In the genomic region with DNA sequence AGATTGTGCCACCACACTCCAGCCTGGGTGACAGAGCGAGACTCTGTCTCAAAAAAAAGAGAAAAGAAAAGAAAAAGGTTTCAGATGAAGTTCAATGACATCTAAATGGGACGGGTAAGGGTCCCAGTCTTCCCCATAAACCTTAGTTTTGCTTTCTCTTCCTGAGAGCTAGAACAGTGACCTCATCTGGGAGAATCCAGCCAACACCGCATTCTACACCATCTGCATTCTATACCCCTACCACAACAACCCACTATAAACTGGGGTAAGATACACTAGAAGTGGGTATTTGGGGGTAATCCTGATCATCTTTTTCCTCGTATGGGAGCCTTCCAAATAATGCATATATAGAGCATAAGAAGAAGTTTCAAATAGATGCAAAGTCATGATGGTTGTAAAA, we compare ENCODE assay signal across 21 cellular contexts. TPM values are rescaled to one million over a fixed set of nuclear protein-coding genes. Genes with fewer than 3 reads are reported as not detected.
DNase-seq lines count a peak whose midpoint lies in the region; ATAC-seq, FAIRE-seq and TF ChIP-seq lines count a peak whose summit lies in the region.
"Had no signal": no experiment of that assay in that cellular context is flagged by ENCODE, and none has a peak within 500 bp of the region (broad histone marks: within the 10 kb centered on the region; RNA-seq: fewer than 3 reads in every experiment).

No MANE protein-coding gene starts in this region.

- H3K56ac ChIP-seq in mesendoderm (ENCODE audit: low read length) = no peak overlapping the region

- H2AK5ac ChIP-seq in mesendoderm (ENCODE audit: low read length) = no peak overlapping the region

- TF ChIP-seq CTCF in DND-41 (IDR thresholded peaks at IDR 0.05; ENCODE audit: borderline replicate concordance, extremely low read depth, low read length, poor library complexity, severe bottlenecking) = no peak
- TF ChIP-seq CTCF in astrocyte (IDR thresholded peaks at IDR 0.05; ENCODE audit: insufficient read depth, low read depth, low read length) = no peak

- H3K4me2 ChIP-seq in DND-41 (ENCODE audit: insufficient read depth, low read length) = no peak overlapping the region
- no peak overlapping the region for H3K4me2 ChIP-seq in astrocyte (ENCODE audit: low read length)
- no peak overlapping the region for H3K4me2 ChIP-seq in mesendoderm (ENCODE audit: low read length)
- H3K4me2 ChIP-seq in GM23248 (ENCODE audit: unreplicated experiment) = no peak overlapping the region
- H3K4me2 ChIP-seq: A549; BLaER1 treated with 17β-estradiol and CSF1 and Interleukin-3, amounts not matched to agents 10 nM and 100 nM had no signal

- H3K4me1 Mint-ChIP-seq in astrocyte (ENCODE audit: low read depth, unreplicated experiment) = peaks cover 5% of the 10 kb centered on the region
- H3K4me1 Mint-ChIP-seq: B cell had no signal

- no peak overlapping the region for H2AFZ ChIP-seq in DND-41 (ENCODE audit: low read depth, low read length)
- no peak overlapping the region for H2AFZ ChIP-seq in astrocyte (ENCODE audit: low read depth, low read length)
- no peak overlapping the region for H2AFZ ChIP-seq in GM23248

- no peak overlapping the region for H2BK120ac ChIP-seq in mesendoderm (ENCODE audit: low read depth, low read length)

- no peaks in the 10 kb centered on the region for H3K27me3 ChIP-seq in DND-41 (ENCODE audit: insufficient read depth, low read length, poor library complexity)
- H3K27me3 ChIP-seq in H7 (ENCODE audit: control insufficient read depth, insufficient read depth, low read length) = no peaks in the 10 kb centered on the region
- no peaks in the 10 kb centered on the region for H3K27me3 ChIP-seq in astrocyte (ENCODE audit: insufficient read depth, low read length)
- H3K27me3 ChIP-seq in mesendoderm (ENCODE audit: insufficient read depth, low read length, poor library complexity) = no peaks in the 10 kb centered on the region
- no peaks in the 10 kb centered on the region for H3K27me3 ChIP-seq in GM23248 (replicated peaks; ENCODE audit: insufficient read depth)
- H3K27me3 ChIP-seq: BLaER1 treated with 17β-estradiol and CSF1 and Interleukin-3, amounts not matched to agents 10 nM and 100 nM had no signal

- H3K4me3 Mint-ChIP-seq in astrocyte (ENCODE audit: unreplicated experiment) = no peak overlapping the region
- H3K4me3 Mint-ChIP-seq: B cell; CD4-positive, alpha-beta T cell; CD8-positive, alpha-beta T cell had no signal

- H3K9me3 ChIP-seq in DND-41 (ENCODE audit: insufficient read depth, low read length, severe bottlenecking) (no peaks in the 10 kb centered on the region), astrocyte (ENCODE audit: insufficient read depth, low read depth, low read length) (no peaks in the 10 kb centered on the region), GM23248 (ENCODE audit: low read depth) (no peaks in the 10 kb centered on the region)
- H3K9me3 ChIP-seq: A549; BLaER1 treated with 17β-estradiol and CSF1 and Interleukin-3, amounts not matched to agents 10 nM and 100 nM; Caco-2 had no signal

- H3K4ac ChIP-seq in mesendoderm (ENCODE audit: low read depth, low read length) = no peak overlapping the region

- peak; percentile 83 for FAIRE-seq in astrocyte (lab: Jason Lieb, UNC)
- FAIRE-seq: D721Med, GM12878, GM19239 had no signal

- H3K79me2 ChIP-seq in DND-41 (ENCODE audit: insufficient read depth, low read length) (no peaks in the 10 kb centered on the region), astrocyte (ENCODE audit: insufficient read depth, low read length) (no peaks in the 10 kb centered on the region), mesendoderm (ENCODE audit: control insufficient read depth, insufficient read depth, low read length) (no peaks in the 10 kb centered on the region), GM23248 (ENCODE audit: insufficient read depth) (peaks cover 17% of the 10 kb centered on the region; the same call in 1 of the 2 replicates)

- H3K27ac ChIP-seq in DND-41 (ENCODE audit: low read length) (no peak overlapping the region), astrocyte (ENCODE audit: low read depth, low read length) (no peak overlapping the region), mesendoderm (ENCODE audit: low read depth, low read length) (no peak overlapping the region), GM23248 (no peak overlapping the region)
- H3K27ac ChIP-seq: 22Rv1; A549; BLaER1 treated with 17β-estradiol and CSF1 and Interleukin-3, amounts not matched to agents 10 nM and 100 nM; C4-2B had no signal

- no peak overlapping the region for H4K8ac ChIP-seq in mesendoderm (ENCODE audit: low read depth, low read length)

- no peaks in the 10 kb centered on the region for H3K9me3 Mint-ChIP-seq in astrocyte (ENCODE audit: unreplicated experiment)
- H3K9me3 Mint-ChIP-seq: CD4-positive, alpha-beta T cell; CD8-positive, alpha-beta T cell had no signal

- no peak overlapping the region for H3K18ac ChIP-seq in mesendoderm (ENCODE audit: low read length)

- no peak overlapping the region for H3K23ac ChIP-seq in mesendoderm (ENCODE audit: low read length)

- no peak for DNase-seq in DND-41
- DNase-seq in H7 = peak; percentile 36
- DNase-seq in astrocyte (ENCODE audit: low read depth) = no peak
- peak; percentile 30 for DNase-seq in mesendoderm
- no peak for DNase-seq in cerebellar cortex (ENCODE audit: low spot score)
- no peak for DNase-seq in GM23248
- DNase-seq: Calu3; CD4-positive, alpha-beta T cell; CD8-positive, alpha-beta T cell; DMS79 treated with DMSO at 0.1 percent for 48 hours; EL had no signal

- WGBS in mesendoderm (ENCODE audit: extremely low coverage, insufficient coverage, low lambda C conversion rate) = no CpG with 5 or more reads among the region's 4 CpGs
- 96 to 97% methylated on average over 4 of the region's 4 CpGs for WGBS in GM23248 (ENCODE audit: low coverage in 1 of 2, low lambda C conversion rate in 2 of 2, missing lambda C conversion rate in 2 of 2), 2 experiments

- no peak overlapping the region for H2BK5ac ChIP-seq in mesendoderm (ENCODE audit: low read length)

- no peak overlapping the region for H3K27ac Mint-ChIP-seq in astrocyte (ENCODE audit: unreplicated experiment)
- H3K27ac Mint-ChIP-seq: B cell; CD4-positive, alpha-beta T cell; CD8-positive, alpha-beta T cell had no signal

- ATAC-seq in DND-41 (ENCODE audit: insufficient read depth, low read depth) (0 out of 3 replicates have a peak, but pooled peaks have one; percentile 24), GM18517 (IDR thresholded peaks at IDR 0.05; ENCODE audit: unreplicated experiment) (no peak)
- ATAC-seq: CD8-positive, alpha-beta T cell had no signal

- in situ Hi-C loops in GM23248 (cut with MboI) = no loop called here

- H3K36me3 ChIP-seq in DND-41 (ENCODE audit: insufficient read depth, low read length) (no peaks in the 10 kb centered on the region), H7 (replicated peaks; ENCODE audit: control insufficient read depth, insufficient read depth, low read length) (no peaks in the 10 kb centered on the region), astrocyte (ENCODE audit: insufficient read depth, low read length) (no peaks in the 10 kb centered on the region), mesendoderm (ENCODE audit: control insufficient read depth, insufficient read depth, low read length) (no peaks in the 10 kb centered on the region), GM23248 (ENCODE audit: low read depth) (no peaks in the 10 kb centered on the region)

- no peaks in the 10 kb centered on the region for H4K20me1 ChIP-seq in DND-41 (ENCODE audit: insufficient read depth, low read length)
- no peaks in the 10 kb centered on the region for H4K20me1 ChIP-seq in astrocyte (ENCODE audit: insufficient read depth, low read length)
- H4K20me1 ChIP-seq in GM23248 (ENCODE audit: insufficient read depth) = no peaks in the 10 kb centered on the region
- H4K20me1 ChIP-seq: BLaER1 treated with 17β-estradiol and CSF1 and Interleukin-3, amounts not matched to agents 10 nM and 100 nM had no signal

- H3K79me1 ChIP-seq in mesendoderm (ENCODE audit: low read length) = no peaks in the 10 kb centered on the region

- H3K4me1 ChIP-seq in DND-41 (ENCODE audit: insufficient read depth, low read length) = no peaks in the 10 kb centered on the region
- H3K4me1 ChIP-seq in astrocyte (ENCODE audit: insufficient read depth, low read length) = no peaks in the 10 kb centered on the region
- no peaks in the 10 kb centered on the region for H3K4me1 ChIP-seq in mesendoderm (ENCODE audit: control insufficient read depth, low read depth, low read length)
- no peaks in the 10 kb centered on the region for H3K4me1 ChIP-seq in GM23248 (ENCODE audit: insufficient read depth)
- H3K4me1 ChIP-seq: BLaER1 treated with 17β-estradiol and CSF1 and Interleukin-3, amounts not matched to agents 10 nM and 100 nM had no signal

- H3K4me3 ChIP-seq in DND-41 (ENCODE audit: low read depth in 1 of 2, low read length in 2 of 2) (no peak overlapping the region), H7 (ENCODE audit: insufficient read depth, low read depth, low read length) (no peak overlapping the region), astrocyte (ENCODE audit: insufficient read depth, low read depth, low read length) (no peak overlapping the region), mesendoderm (ENCODE audit: low read length) (no peak overlapping the region), GM23248 (no peak overlapping the region)
- H3K4me3 ChIP-seq: A549; BLaER1 treated with 17β-estradiol and CSF1 and Interleukin-3, amounts not matched to agents 10 nM and 100 nM; GM12878 had no signal

- H3K27me3 Mint-ChIP-seq in astrocyte (ENCODE audit: low read depth, unreplicated experiment) = no peaks in the 10 kb centered on the region
- H3K27me3 Mint-ChIP-seq: B cell; CD4-positive, alpha-beta T cell had no signal

- no peak overlapping the region for H4K5ac ChIP-seq in mesendoderm (ENCODE audit: low read length)

- H2BK15ac ChIP-seq in mesendoderm (replicated peaks; ENCODE audit: low read depth) = no peak overlapping the region

- no peaks in the 10 kb centered on the region for H3K9me2 ChIP-seq in GM23248 (ENCODE audit: insufficient read depth)

- H3K9ac ChIP-seq in DND-41 (ENCODE audit: low read depth, low read length) (no peak overlapping the region), astrocyte (ENCODE audit: low read length) (no peak overlapping the region), mesendoderm (ENCODE audit: low read length) (no peak overlapping the region), GM23248 (no peak overlapping the region)
- H3K9ac ChIP-seq: BLaER1 treated with 17β-estradiol and CSF1 and Interleukin-3, amounts not matched to agents 10 nM and 100 nM had no signal

- peaks cover 2% of the 10 kb centered on the region for H3K36me3 Mint-ChIP-seq in astrocyte (ENCODE audit: low read depth, unreplicated experiment)

- H3F3A ChIP-seq in GM23248 (ENCODE audit: insufficient read depth) = no peaks in the 10 kb centered on the region

RNA-seq across cellular contexts. Expression of a gene that starts 18.2 kb away (rescaled TPM):
- total RNA-seq in H7 (2014; rRNA removed; shearing (Covaris generic)) = 5.3 and 7.5 TPM in 2 replicates
- 11.6 and 13.3 TPM in 2 replicates for total RNA-seq in astrocyte
- 4.5 TPM for polyA plus RNA-seq in mesendoderm (2013, experiment 1 of 2)
- polyA plus RNA-seq in mesendoderm (2013, experiment 2 of 2) = 4.8 TPM
- 41.1 and 53.4 TPM in 2 replicates for total RNA-seq in GM23248 (2014; rRNA removed; shearing (Covaris generic))
- 28.4 and 31.2 TPM in 2 replicates for polyA plus RNA-seq in GM23248 (2016; fragmentation: Nextera tagmentation; extraction: Ambion mirVana)

RNA-seq across cellular contexts. Expression of a gene that starts 50.9 kb away (rescaled TPM):
- total RNA-seq in H7 (2014; rRNA removed; shearing (Covaris generic)) = 383 and 395 TPM in 2 replicates
- 171 and 176 TPM in 2 replicates for total RNA-seq in astrocyte
- 447 TPM for polyA plus RNA-seq in mesendoderm (2013, experiment 1 of 2)
- polyA plus RNA-seq in mesendoderm (2013, experiment 2 of 2) = 442 TPM
- 98.9 and 104 TPM in 2 replicates for total RNA-seq in GM23248 (2014; rRNA removed; shearing (Covaris generic))
- 148 and 150 TPM in 2 replicates for polyA plus RNA-seq in GM23248 (2016; fragmentation: Nextera tagmentation; extraction: Ambion mirVana)

Comparison
In these comparisons a context has a peak if more than half of its experiments do, and no peak if none do; other contexts are left out.
1. DNase-seq: peak in H7 (single experiment) and mesendoderm (single experiment); none in DND-41 (single experiment), astrocyte (single experiment), cerebellar cortex (single experiment) and GM23248 (single experiment).